ENCODE assay signal across 10 cellular contexts in the genomic region with DNA sequence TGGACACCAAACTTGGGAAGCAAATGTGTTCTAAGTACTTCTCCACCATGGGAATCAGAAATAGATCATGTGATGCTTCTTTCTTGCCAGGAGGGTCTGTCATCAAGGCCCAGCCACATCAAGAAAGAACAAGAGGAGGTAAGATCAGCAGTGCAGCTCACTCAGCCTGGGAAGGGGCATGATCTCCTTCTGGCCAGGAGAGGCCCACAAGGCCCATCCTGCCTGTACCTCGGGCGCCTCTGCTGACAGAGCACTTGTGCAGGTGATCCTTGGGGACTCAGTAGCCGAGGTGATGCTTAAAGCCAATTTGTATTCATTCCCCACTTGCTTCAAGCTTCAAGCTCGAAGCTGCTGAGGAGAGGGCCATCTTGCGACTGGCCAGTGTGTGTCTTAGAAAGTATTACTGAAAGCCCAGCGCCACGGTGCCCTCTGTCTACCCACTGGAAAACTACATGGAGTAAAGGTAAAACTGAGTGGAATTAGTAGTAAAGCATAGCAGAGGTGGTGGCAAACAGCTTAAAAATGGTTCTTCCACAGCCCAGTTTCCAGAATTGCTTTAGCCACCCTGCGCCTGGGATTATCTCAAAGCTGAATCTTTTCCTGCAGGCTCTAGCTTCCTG. TPM values are rescaled to one million over a fixed set of nuclear protein-coding genes. Genes with fewer than 3 reads are reported as not detected.
DNase-seq lines count a peak whose midpoint lies in the region; ATAC-seq, FAIRE-seq and TF ChIP-seq lines count a peak whose summit lies in the region.
"Had no signal": no experiment of that assay in that cellular context is flagged by ENCODE, and none has a peak within 500 bp of the region (broad histone marks: within the 10 kb centered on the region; RNA-seq: fewer than 3 reads in every experiment).

No MANE protein-coding gene starts in this region.

- no peak overlapping the region for H2AFZ ChIP-seq in PC-9

- 0 out of 2 replicates have a peak, but pooled peaks cover 4% of the 10 kb centered on the region for H3K36me3 ChIP-seq in PC-9 (ENCODE audit: low read depth)

- H3K27ac ChIP-seq in PC-9 = no peak overlapping the region

- H3K4me3 ChIP-seq in PC-9 (no peak overlapping the region), fibroblast of pulmonary artery (replicated peaks; ENCODE audit: low read depth, low read length) (no peak overlapping the region), retinal pigment epithelial cell (ENCODE audit: low read length) (no peak overlapping the region)

- no peaks in the 10 kb centered on the region for H4K20me1 ChIP-seq in PC-9 (ENCODE audit: insufficient read depth)

- POLR2A ChIA-PET in PC-9 (lab: Charles Lee; ENCODE audit: unreplicated experiment) = interaction anchor here (0.6 kb wide), 1 partner anchor 468 kb away, joined by 4 read pairs; no protein-coding TSS in a partner anchor

- no peaks in the 10 kb centered on the region for H3K4me1 ChIP-seq in PC-9 (replicated peaks; ENCODE audit: insufficient read depth)

- H3K4me2 ChIP-seq in PC-9 = no peak overlapping the region

- intact Hi-C loops in PC-9 (cut with micrococcal nuclease; ENCODE audit: unreplicated experiment) = loop anchor here (10.0 kb wide), 1 partner anchor 59 kb away; no protein-coding TSS in a partner anchor

- no peaks in the 10 kb centered on the region for H3K9me2 ChIP-seq in PC-9 (ENCODE audit: insufficient read depth)

- H3K9me3 ChIP-seq in PC-9 (ENCODE audit: insufficient read depth, low read depth) = no peaks in the 10 kb centered on the region

- H3K79me2 ChIP-seq in PC-9 (ENCODE audit: low read depth) = no peaks in the 10 kb centered on the region

- FAIRE-seq in RCC 7860 (lab: Jason Lieb, UNC) = no peak
- FAIRE-seq: A204.1 had no signal

- H3K27me3 ChIP-seq in PC-9 (ENCODE audit: insufficient read depth, low read depth) = no peaks in the 10 kb centered on the region

- CTCF ChIA-PET in PC-9 (lab: Charles Lee) = interaction anchor here (0.5 to 1.3 kb wide), 2 partner anchors 12 to 109 kb away, joined by 4 to 13 read pairs; no protein-coding TSS in a partner anchor

- DNase-seq in DMS 273 (lab: John Stamatoyannopoulos, UW; ENCODE audit: unreplicated experiment) (peak; percentile 61), DMS 273 treated with DMSO at 0.1 percent for 48 hours (lab: John Stamatoyannopoulos, UW) (no peak), PC-9 (no peak), fibroblast of pulmonary artery (ENCODE audit: low read depth) (no peak), retinal pigment epithelial cell (ENCODE audit: low read depth) (no peak), RCC 7860 (ENCODE audit: low spot score) (no peak), NCI-H2107 treated with DMSO at 0.1 percent for 48 hours (lab: John Stamatoyannopoulos, UW; ENCODE audit: unreplicated experiment) (no peak)

- TF ChIP-seq CTCF in PC-9 (conservative IDR thresholded peaks at IDR 0.05) = peak; percentile 39; the same call in 1 of the 2 replicates
- TF ChIP-seq CTCF in fibroblast of pulmonary artery (IDR thresholded peaks at IDR 0.05; ENCODE audit: low read length, missing control alignments) = peak; percentile 57
- peak; percentile 66 for TF ChIP-seq CTCF in retinal pigment epithelial cell (conservative IDR thresholded peaks at IDR 0.05; ENCODE audit: low read depth, low read length)

- peaks cover 9% of the 10 kb centered on the region; the same call in 1 of the 2 replicates for H3F3A ChIP-seq in PC-9 (ENCODE audit: insufficient read depth, low read depth)

- no peak for ATAC-seq in GM21423 (IDR thresholded peaks at IDR 0.05; ENCODE audit: unreplicated experiment)
- ATAC-seq: left colon had no signal

- no TSS peak for BruUV-seq in PC-9 (replicated peaks; lab: Mats Ljungman, UMichigan)

RNA-seq across cellular contexts. Expression of gene RTRAF, which starts 26.2 kb away (rescaled TPM):
- total RNA-seq in PC-9 (2021) = 162 and 184 TPM in 2 replicates

RNA-seq across cellular contexts. Expression of gene NID2, which starts 53.3 kb away (rescaled TPM):
- total RNA-seq in PC-9 (2021) = 0.11 TPM in 1 of 2 replicates, not detected in the other
